ENCODE assay signal across 8 cellular contexts in genomic region chr2:222655748-222656543, GRCh38. TPM values are rescaled to one million over a fixed set of nuclear protein-coding genes. Genes with fewer than 3 reads are reported as not detected.
DNase-seq lines count a peak whose midpoint lies in the region; ATAC-seq, FAIRE-seq and TF ChIP-seq lines count a peak whose summit lies in the region.

TSS of gene FARSB (minus strand) at chr2:222656092. CDS start at chr2:222656073, 19 bp downstream.

- intact Hi-C loops in OCI-LY7 (cut with micrococcal nuclease; ENCODE audit: unreplicated experiment), result loop anchor here (1.0 kb wide), 1 partner anchor 256 kb away; no protein-coding TSS in a partner anchor

- FAIRE-seq in D721Med (lab: Jason Lieb, UNC), result no peak

- peak within 1 kb of the TSS; percentile 89 for H3K4me3 ChIP-seq in OCI-LY7 (ENCODE audit: low read depth, low read length, poor library complexity, severe bottlenecking)
- H3K4me3 ChIP-seq in mononuclear cell (ENCODE audit: low read length), result peak within 1 kb of the TSS; percentile 59

- no TSS peak for BruUV-seq in OCI-LY7 (replicated peaks; lab: Mats Ljungman, UMichigan)

- DNase-seq in D721Med (ENCODE audit: insufficient read length, low spot score) (peak; percentile 69), HuH-7.5 (ENCODE audit: low spot score) (peak; percentile 79), OCI-LY7 (ENCODE audit: low spot score) (peak; percentile 99), activated T-cell treated with anti-CD3 and anti-CD28 coated beads for 1 hour (ENCODE audit: low read depth) (peak; percentile 90), epidermal melanocyte (ENCODE audit: insufficient read length, low spot score) (peak; percentile 90)
- DNase-seq in stimulated activated CD8-positive, alpha-beta memory T cell treated with anti-CD3 and anti-CD28 coated beads, Interleukin-4, amount 100 ng/mL, for 1 hour (ENCODE audit: low read depth in 2 of 2, low spot score in 1 of 2), result peak; percentile 79 to 89

- peak within 1 kb of the TSS; percentile 83 for H2AFZ ChIP-seq in OCI-LY7 (ENCODE audit: low read length)

- peaks cover 31% of the 10 kb centered on the region; the same call in 1 of the 2 replicates for H3K36me3 ChIP-seq in OCI-LY7 (ENCODE audit: insufficient read depth, low read length)

- POLR2A ChIA-PET in OCI-LY7 (lab: Charles Lee), result interaction anchor here (0.9 to 4.8 kb wide), 3 partner anchors 13 to 51 kb away, joined by 3 to 18 read pairs (median 3); no protein-coding TSS in a partner anchor

- ATAC-seq in GM21526 (IDR thresholded peaks at IDR 0.05; ENCODE audit: low FRiP score, unreplicated experiment), result peak; percentile 90

- no peak for TF ChIP-seq CTCF in D721Med (IDR thresholded peaks at IDR 0.05; ENCODE audit: insufficient read depth, missing control alignments)
- no peak for TF ChIP-seq CTCF in OCI-LY7 (conservative IDR thresholded peaks at IDR 0.05; ENCODE audit: low read length)

- peak within 1 kb of the TSS; percentile 83 for H3K27ac ChIP-seq in OCI-LY7 (ENCODE audit: low read depth, low read length, poor library complexity, severe bottlenecking)

- no peaks in the 10 kb centered on the region for H3K27me3 ChIP-seq in mononuclear cell (ENCODE audit: insufficient read depth, low read length)

- no peaks in the 10 kb centered on the region for H3K9me3 ChIP-seq in OCI-LY7 (ENCODE audit: low read length)
- no peaks in the 10 kb centered on the region for H3K9me3 ChIP-seq in mononuclear cell (ENCODE audit: low read depth, low read length)

- H3K4me2 ChIP-seq in OCI-LY7 (ENCODE audit: low read length), result peak within 1 kb of the TSS; percentile 87

- H3K4me1 ChIP-seq in OCI-LY7 (ENCODE audit: insufficient read depth, low read length, poor library complexity, severe bottlenecking) (peaks cover 36% of the 10 kb centered on the region), mononuclear cell (ENCODE audit: insufficient read depth, low read length) (peaks cover 37% of the 10 kb centered on the region)

- H4K20me1 ChIP-seq in OCI-LY7 (ENCODE audit: insufficient read depth, low read length), result peaks cover 32% of the 10 kb centered on the region

- CTCF ChIA-PET in OCI-LY7 (lab: Charles Lee; ENCODE audit: unreplicated experiment), result no interaction called here

- no peaks in the 10 kb centered on the region for H3K9me2 ChIP-seq in OCI-LY7 (ENCODE audit: insufficient read depth, low read length)

- peaks cover 54% of the 10 kb centered on the region for H3K79me2 ChIP-seq in OCI-LY7 (ENCODE audit: insufficient read depth, low read depth, low read length)

RNA-seq across cellular contexts. Expression of gene FARSB, which starts in this region (rescaled TPM):
- total RNA-seq in OCI-LY7 (2014; rRNA removed; shearing (Covaris generic)), result 23.4 and 24.9 TPM in 2 replicates
- 44.5 and 46.7 TPM in 2 replicates for total RNA-seq in OCI-LY7 (2022)
- 9.3 TPM for total RNA-seq in mononuclear cell

Comparison
In these comparisons a context has a peak if more than half of its experiments do, and no peak if none do; other contexts are left out.
1. Peak in every context shown above with its lines: DNase-seq, ATAC-seq, H3K4me3 ChIP-seq and H3K27ac ChIP-seq.